19 cellular contexts compared by ENCODE assay signal in the genomic region with DNA sequence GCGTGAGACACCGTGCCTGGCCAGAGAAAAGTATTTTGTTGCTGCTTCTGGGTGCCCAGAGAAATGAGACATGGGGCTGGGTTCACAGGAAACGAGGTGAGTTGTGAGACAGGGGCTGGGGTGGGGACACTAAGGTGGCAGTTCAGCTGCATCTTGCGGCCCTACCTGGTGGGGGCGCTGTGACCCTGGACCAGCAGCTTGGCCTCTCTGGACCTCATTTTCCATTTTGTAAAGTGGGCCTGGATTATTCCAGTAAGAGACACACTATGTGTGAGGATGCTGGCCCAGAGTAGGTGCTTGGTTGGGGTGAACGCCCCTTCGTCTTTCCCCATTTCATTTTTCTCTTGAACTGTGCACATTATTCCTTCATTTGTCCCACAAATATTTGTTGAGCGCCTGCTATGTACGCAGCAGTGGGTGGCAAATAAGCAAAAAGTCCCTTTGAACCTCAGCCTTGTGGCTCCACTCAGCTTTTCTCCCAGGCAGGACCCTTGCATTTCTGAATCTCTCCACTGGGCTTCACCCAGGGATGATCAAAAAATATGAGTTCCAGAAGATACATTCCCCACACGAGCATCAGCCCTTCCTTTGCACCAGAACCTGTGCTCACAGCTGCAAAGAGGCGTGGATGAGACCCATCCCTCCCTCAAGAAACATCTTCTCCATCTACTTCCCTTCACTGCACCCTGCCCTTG. TPM values are rescaled to one million over a fixed set of nuclear protein-coding genes. Genes with fewer than 3 reads are reported as not detected.
DNase-seq lines count a peak whose midpoint lies in the region; ATAC-seq and TF ChIP-seq lines count a peak whose summit lies in the region.
"Had no signal": no experiment of that assay in that cellular context is flagged by ENCODE, and none has a peak within 500 bp of the region (broad histone marks: within the 10 kb centered on the region; RNA-seq: fewer than 3 reads in every experiment).

No MANE protein-coding gene starts in this region.

- no peaks in the 10 kb centered on the region for H3K36me3 Mint-ChIP-seq in activated naive CD4-positive, alpha-beta T cell treated with anti-CD3 and anti-CD28 coated beads for 36 hours (ENCODE audit: low read depth)
- peaks cover 8% of the 10 kb centered on the region for H3K36me3 Mint-ChIP-seq in activated T-helper 2 cell treated with anti-CD3 and anti-CD28 coated beads, Interferon-gamma antibody, Interleukin-2, Interleukin-4, amounts not matched to agents 10 μg/mL and 5 μg/mL and 100 μg/mL, durations not matched to agents 14 hours and 24 hours and 36 hours (ENCODE audit: low read depth)

- H3K4me2 ChIP-seq in Karpas-422 (ENCODE audit: low read depth, low read length, poor library complexity, severe bottlenecking): no peak overlapping the region

- H3K4me3 Mint-ChIP-seq in activated naive CD4-positive, alpha-beta T cell treated with anti-CD3 and anti-CD28 coated beads for 36 hours: no peak overlapping the region
- H3K4me3 Mint-ChIP-seq in activated T-helper 2 cell treated with anti-CD3 and anti-CD28 coated beads, Interferon-gamma antibody, Interleukin-2, Interleukin-4, amounts not matched to agents 10 μg/mL and 5 μg/mL and 100 μg/mL, durations not matched to agents 14 hours and 24 hours and 36 hours (ENCODE audit: low read depth): no peak overlapping the region

- CTCF ChIA-PET in activated naive CD4-positive, alpha-beta T cell treated with anti-CD3 and anti-CD28 coated beads for 36 hours (lab: Charles Lee): no interaction called here

- H3K27ac ChIP-seq in Karpas-422 (ENCODE audit: low read length) (no peak overlapping the region), lower lobe of right lung (no peak overlapping the region)
- H3K27ac ChIP-seq: adrenal gland, Peyer's patch, upper lobe of left lung had no signal

- H2AFZ ChIP-seq in Karpas-422 (ENCODE audit: low read length): no peak overlapping the region

- H3K9me2 ChIP-seq in Karpas-422 (replicated peaks; ENCODE audit: insufficient read depth, low read length): no peaks in the 10 kb centered on the region

- H3K36me3 ChIP-seq in Karpas-422 (ENCODE audit: insufficient read depth, low read length) (no peaks in the 10 kb centered on the region), lower lobe of right lung (no peaks in the 10 kb centered on the region)
- H3K36me3 ChIP-seq: adrenal gland, Peyer's patch, upper lobe of left lung had no signal

- peaks cover 4% of the 10 kb centered on the region for H3K4me1 ChIP-seq in Karpas-422 (ENCODE audit: low read length)
- H3K4me1 ChIP-seq in lower lobe of right lung: no peaks in the 10 kb centered on the region
- H3K4me1 ChIP-seq: adrenal gland, Peyer's patch had no signal

- no peaks in the 10 kb centered on the region for H3K79me2 ChIP-seq in Karpas-422 (ENCODE audit: low read length)

- H3K9ac ChIP-seq in Karpas-422 (ENCODE audit: low read length): no peak overlapping the region

- intact Hi-C loops in activated naive CD4-positive, alpha-beta T cell treated with anti-CD3 and anti-CD28 coated beads for 36 hours (cut with micrococcal nuclease): no loop called here
- intact Hi-C loops in activated T-helper 2 cell treated with anti-CD3 and anti-CD28 coated beads, Interferon-gamma antibody, Interleukin-2, Interleukin-4, amounts not matched to agents 10 μg/mL and 5 μg/mL and 100 μg/mL, durations not matched to agents 14 hours and 24 hours and 36 hours (cut with micrococcal nuclease): no loop called here
- intact Hi-C loops in lower lobe of right lung (cut with DNase I): no loop called here

- H3K27me3 ChIP-seq in Karpas-422 (ENCODE audit: low read length) (no peaks in the 10 kb centered on the region), lower lobe of right lung (ENCODE audit: low read depth) (no peaks in the 10 kb centered on the region)
- H3K27me3 ChIP-seq: adrenal gland, Peyer's patch, upper lobe of left lung had no signal

- peaks cover 33% of the 10 kb centered on the region for H3K4me1 Mint-ChIP-seq in activated naive CD4-positive, alpha-beta T cell treated with anti-CD3 and anti-CD28 coated beads for 36 hours (ENCODE audit: low read depth)
- H3K4me1 Mint-ChIP-seq in activated T-helper 2 cell treated with anti-CD3 and anti-CD28 coated beads, Interferon-gamma antibody, Interleukin-2, Interleukin-4, amounts not matched to agents 10 μg/mL and 5 μg/mL and 100 μg/mL, durations not matched to agents 14 hours and 24 hours and 36 hours (ENCODE audit: low read depth): peaks cover 49% of the 10 kb centered on the region

- TF ChIP-seq CTCF in lower lobe of right lung (IDR thresholded peaks at IDR 0.05): no peak

- ATAC-seq in lower lobe of right lung (no peak), HG03432 (IDR thresholded peaks at IDR 0.05; ENCODE audit: unreplicated experiment) (no peak)

- no peak overlapping the region for H3K27ac Mint-ChIP-seq in activated naive CD4-positive, alpha-beta T cell treated with anti-CD3 and anti-CD28 coated beads for 36 hours
- H3K27ac Mint-ChIP-seq in activated T-helper 2 cell treated with anti-CD3 and anti-CD28 coated beads, Interferon-gamma antibody, Interleukin-2, Interleukin-4, amounts not matched to agents 10 μg/mL and 5 μg/mL and 100 μg/mL, durations not matched to agents 14 hours and 24 hours and 36 hours: peak overlapping the region; percentile 20

- H4K20me1 ChIP-seq in Karpas-422 (ENCODE audit: insufficient read depth, low read depth, low read length): no peaks in the 10 kb centered on the region

- peak; percentile 22 for DNase-seq in activated naive CD4-positive, alpha-beta T cell treated with anti-CD3 and anti-CD28 coated beads for 36 hours
- no peak for DNase-seq in activated naive CD4-positive, alpha-beta T cell (lab: John Stamatoyannopoulos, UW)
- DNase-seq in Karpas-422 (peak; percentile 48), lower lobe of right lung (no peak), NCI-H82 treated with DMSO at 0.1 percent for 48 hours (lab: John Stamatoyannopoulos, UW; ENCODE audit: unreplicated experiment) (no peak)
- DNase-seq in activated T-helper 2 cell treated with anti-CD3 and anti-CD28 coated beads, Interferon-gamma antibody, Interleukin-2, Interleukin-4, amounts not matched to agents 10 μg/mL and 5 μg/mL and 100 μg/mL, durations not matched to agents 14 hours and 24 hours and 36 hours (ENCODE audit: low spot score): no peak
- peak; percentile 53 for DNase-seq in stimulated activated CD8-positive, alpha-beta memory T cell treated with anti-CD3 and anti-CD28 coated beads, Interleukin-4, amount 100 ng/mL, for 48 hours
- DNase-seq: activated CD4-positive, alpha-beta T cell treated with anti-CD3 and anti-CD28 coated beads, Interleukin-2, amount 50 U/mL, for 4 hours; adrenal gland; DMS153; islet precursor cell; NCI-H1417; NCI-H446; Peyer's patch; upper lobe of left lung had no signal

- H3K4me3 ChIP-seq in Karpas-422 (ENCODE audit: low read length) (no peak overlapping the region), lower lobe of right lung (no peak overlapping the region)
- H3K4me3 ChIP-seq: adrenal gland, Peyer's patch, upper lobe of left lung had no signal

- no peaks in the 10 kb centered on the region for H3K27me3 Mint-ChIP-seq in activated naive CD4-positive, alpha-beta T cell treated with anti-CD3 and anti-CD28 coated beads for 36 hours (ENCODE audit: low read depth)
- H3K27me3 Mint-ChIP-seq in activated T-helper 2 cell treated with anti-CD3 and anti-CD28 coated beads, Interferon-gamma antibody, Interleukin-2, Interleukin-4, amounts not matched to agents 10 μg/mL and 5 μg/mL and 100 μg/mL, durations not matched to agents 14 hours and 24 hours and 36 hours (ENCODE audit: low read depth): no peaks in the 10 kb centered on the region

- H3K9me3 Mint-ChIP-seq in activated naive CD4-positive, alpha-beta T cell treated with anti-CD3 and anti-CD28 coated beads for 36 hours: no peaks in the 10 kb centered on the region
- H3K9me3 Mint-ChIP-seq in activated T-helper 2 cell treated with anti-CD3 and anti-CD28 coated beads, Interferon-gamma antibody, Interleukin-2, Interleukin-4, amounts not matched to agents 10 μg/mL and 5 μg/mL and 100 μg/mL, durations not matched to agents 14 hours and 24 hours and 36 hours: peaks cover 4% of the 10 kb centered on the region

- H3K9me3 ChIP-seq in Karpas-422 (ENCODE audit: low read length) (no peaks in the 10 kb centered on the region), lower lobe of right lung (no peaks in the 10 kb centered on the region)
- H3K9me3 ChIP-seq: adrenal gland, Peyer's patch, upper lobe of left lung had no signal

RNA-seq across cellular contexts. Expression of gene OR10H1, which starts 26.6 kb away (rescaled TPM):
- not detected for total RNA-seq in activated naive CD4-positive, alpha-beta T cell treated with anti-CD3 and anti-CD28 coated beads for 36 hours
- total RNA-seq in Karpas-422 (2014; rRNA removed; shearing (Covaris generic); ENCODE audit: low replicate concordance): not detected in 2 replicates
- 0.05 TPM in 1 of 2 replicates, not detected in the other for total RNA-seq in activated T-helper 2 cell treated with anti-CD3 and anti-CD28 coated beads, Interferon-gamma antibody, Interleukin-2, Interleukin-4, amounts not matched to agents 10 μg/mL and 5 μg/mL and 100 μg/mL, durations not matched to agents 14 hours and 24 hours and 36 hours
- not detected for total RNA-seq in lower lobe of right lung
- total RNA-seq: adrenal gland, cerebellum, glomerular endothelial cell, Peyer's patch, pulmonary artery endothelial cell, upper lobe of left lung had no signal

RNA-seq across cellular contexts. Expression of gene OR10H5, which starts 54.6 kb away (rescaled TPM):
- not detected for total RNA-seq in activated naive CD4-positive, alpha-beta T cell treated with anti-CD3 and anti-CD28 coated beads for 36 hours
- not detected in 2 replicates for total RNA-seq in Karpas-422 (2014; rRNA removed; shearing (Covaris generic); ENCODE audit: low replicate concordance)
- not detected in 2 replicates for total RNA-seq in activated T-helper 2 cell treated with anti-CD3 and anti-CD28 coated beads, Interferon-gamma antibody, Interleukin-2, Interleukin-4, amounts not matched to agents 10 μg/mL and 5 μg/mL and 100 μg/mL, durations not matched to agents 14 hours and 24 hours and 36 hours
- total RNA-seq in lower lobe of right lung: not detected
- total RNA-seq: adrenal gland, cerebellum, glomerular endothelial cell, Peyer's patch, pulmonary artery endothelial cell, upper lobe of left lung had no signal

RNA-seq across cellular contexts. Expression of gene CYP4F2, which starts 55.9 kb away (rescaled TPM):
- total RNA-seq in activated naive CD4-positive, alpha-beta T cell treated with anti-CD3 and anti-CD28 coated beads for 36 hours: under 1 TPM in 1 of 2 experiments, not detected in 1; 0.24 TPM
- total RNA-seq in Karpas-422 (2014; rRNA removed; shearing (Covaris generic); ENCODE audit: low replicate concordance): not detected in 2 replicates
- not detected in 2 replicates for total RNA-seq in activated T-helper 2 cell treated with anti-CD3 and anti-CD28 coated beads, Interferon-gamma antibody, Interleukin-2, Interleukin-4, amounts not matched to agents 10 μg/mL and 5 μg/mL and 100 μg/mL, durations not matched to agents 14 hours and 24 hours and 36 hours
- not detected for total RNA-seq in lower lobe of right lung
- total RNA-seq: adrenal gland, cerebellum, glomerular endothelial cell, pulmonary artery endothelial cell had no signal

Comparison
In these comparisons a context has a peak if more than half of its experiments do, and no peak if none do; other contexts are left out.
1. DNase-seq: peak in activated naive CD4-positive, alpha-beta T cell treated with anti-CD3 and anti-CD28 coated beads for 36 hours (single experiment), Karpas-422 (single experiment) and stimulated activated CD8-positive, alpha-beta memory T cell treated with anti-CD3 and anti-CD28 coated beads, Interleukin-4, amount 100 ng/mL, for 48 hours (single experiment); none in activated naive CD4-positive, alpha-beta T cell (0 of 4), activated T-helper 2 cell treated with anti-CD3 and anti-CD28 coated beads, Interferon-gamma antibody, Interleukin-2, Interleukin-4, amounts not matched to agents 10 μg/mL and 5 μg/mL and 100 μg/mL, durations not matched to agents 14 hours and 24 hours and 36 hours (single experiment), lower lobe of right lung (single experiment) and NCI-H82 treated with DMSO at 0.1 percent for 48 hours (single experiment).